In the genomic region with DNA sequence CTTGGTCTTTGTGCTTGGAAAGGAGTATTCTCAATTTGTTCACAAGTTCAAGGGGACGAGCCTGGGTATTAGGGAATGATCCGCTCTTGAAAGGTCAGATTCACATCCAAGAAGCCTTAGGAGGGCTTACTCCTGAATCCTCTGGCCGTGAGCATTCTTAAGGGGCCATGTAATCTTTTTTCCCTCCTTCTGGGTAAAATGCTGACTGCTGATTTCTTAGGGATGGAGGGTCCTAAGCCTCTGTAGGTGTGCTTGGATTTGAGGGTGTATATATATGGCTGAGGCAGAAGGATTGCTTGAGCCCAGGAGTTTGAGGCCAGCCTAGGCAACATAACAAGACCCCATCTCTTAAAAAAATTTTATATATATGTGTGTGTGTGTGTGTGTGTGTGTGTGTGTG, we compare ENCODE assay signal across 18 cellular contexts.
"Had no signal": no experiment of that assay in that cellular context is flagged by ENCODE, and none has a peak within 500 bp of the region (broad histone marks: within the 10 kb centered on the region; RNA-seq: fewer than 3 reads in every experiment).

No MANE protein-coding gene starts in this region.

- H3K9me3 Mint-ChIP-seq: activated CD8-positive, alpha-beta T cell treated with anti-CD3 and anti-CD28 coated beads for 36 hours; activated naive CD4-positive, alpha-beta T cell treated with anti-CD3 and anti-CD28 coated beads, Interleukin-2, amount 50 U/mL, for 24 hours had no signal

- H3K27ac ChIP-seq: epithelial cell of prostate, neutrophil, spleen, stomach, testis had no signal

- H3K4me1 ChIP-seq: stomach had no signal

- H3K27ac Mint-ChIP-seq: activated B cell treated with CpG ODN at 0.5 μM for 24 hours; activated CD8-positive, alpha-beta T cell treated with anti-CD3 and anti-CD28 coated beads for 36 hours; activated naive CD4-positive, alpha-beta T cell treated with anti-CD3 and anti-CD28 coated beads, Interleukin-2, amount 50 U/mL, for 24 hours; naive thymus-derived CD4-positive, alpha-beta T cell; T-helper 17 cell had no signal

- H3K4me1 Mint-ChIP-seq: activated naive CD4-positive, alpha-beta T cell treated with anti-CD3 and anti-CD28 coated beads, Interleukin-2, amount 50 U/mL, for 24 hours had no signal

- H3K27me3 Mint-ChIP-seq: activated CD8-positive, alpha-beta T cell treated with anti-CD3 and anti-CD28 coated beads for 36 hours; activated naive CD4-positive, alpha-beta T cell treated with anti-CD3 and anti-CD28 coated beads, Interleukin-2, amount 50 U/mL, for 24 hours had no signal

- FAIRE-seq: frontal cortex had no signal

- H3K36me3 ChIP-seq: neutrophil, stomach had no signal

- H3K27me3 ChIP-seq: spleen, stomach, testis, upper lobe of left lung had no signal

- H3K4me3 Mint-ChIP-seq: activated B cell treated with CpG ODN at 0.5 μM for 24 hours; activated CD8-positive, alpha-beta T cell treated with anti-CD3 and anti-CD28 coated beads for 36 hours; activated naive CD4-positive, alpha-beta T cell treated with anti-CD3 and anti-CD28 coated beads, Interleukin-2, amount 50 U/mL, for 24 hours; activated T-cell treated with anti-CD3 and anti-CD28 coated beads, Interleukin-2, amount 50 U/mL, for 4 hours; naive thymus-derived CD4-positive, alpha-beta T cell; T-helper 17 cell had no signal

- H3K9me3 ChIP-seq: neutrophil, stomach, testis had no signal

- ATAC-seq: left colon, T-helper 17 cell had no signal

- H3K4me3 ChIP-seq: spleen, stomach, testis, upper lobe of left lung had no signal

- DNase-seq: activated B cell treated with CpG ODN at 0.5 μM for 24 hours; activated CD4-positive, alpha-beta T cell treated with anti-CD3 and anti-CD28 coated beads for 48 hours; activated CD8-positive, alpha-beta T cell treated with anti-CD3 and anti-CD28 coated beads for 36 hours; activated effector memory CD4-positive, alpha-beta T cell treated with anti-CD3 and anti-CD28 coated beads, Interleukin-2, amount 50 U/mL, for 16 hours; activated T-cell treated with anti-CD3 and anti-CD28 coated beads, Interleukin-2, amount 50 U/mL, for 4 hours; cortex of kidney; effector CD8-positive, alpha-beta T cell; left colon; naive thymus-derived CD4-positive, alpha-beta T cell; spleen; stomach; T-helper 17 cell; testis; upper lobe of left lung had no signal
